In genomic region chr1:236064674-236065508, GRCh38 we compare ENCODE assay signal across 1 cellular context.
A peak's percentile ranks its signal among the peaks of the same experiment; 100 is the strongest.
TF ChIP-seq lines count a peak whose summit lies in the region.

NID1 (minus strand) TSS chr1:236065090; CDS start chr1:236065079, 11 bp downstream.

TF ChIP-seq in HEK293, 187 proteins besides CTCF, POLR2A, EP300 and RAD21 (continued from another document and continues in another):
- peak; percentile 85; the same call in 1 of the 2 replicates for TF ChIP-seq GLI4 (tag by site-specific recombination; IDR thresholded peaks at IDR 0.05)
- TF ChIP-seq ZBTB7A (tag by site-specific recombination; IDR thresholded peaks at IDR 0.05; ENCODE audit: low read depth), result no peak
- no peak for TF ChIP-seq ELK4 (IDR thresholded peaks at IDR 0.05; ENCODE audit: borderline replicate concordance, low read depth, low read length)
- TF ChIP-seq BCL6B (tag by site-specific recombination; IDR thresholded peaks at IDR 0.05), result no peak
- TF ChIP-seq ZXDB (tag by site-specific recombination; IDR thresholded peaks at IDR 0.05), result peak; percentile 91
- TF ChIP-seq RBAK (tag by site-specific recombination; IDR thresholded peaks at IDR 0.05), result no peak
- TF ChIP-seq ZNF658 (tag by site-specific recombination; IDR thresholded peaks at IDR 0.05), result no peak
- no peak for TF ChIP-seq ZNF704 (tag by site-specific recombination; IDR thresholded peaks at IDR 0.05)
- no peak for TF ChIP-seq ZNF114 (tag by site-specific recombination; IDR thresholded peaks at IDR 0.05)
- TF ChIP-seq PRDM4 (tag by site-specific recombination; IDR thresholded peaks at IDR 0.05), result no peak
- TF ChIP-seq ZBTB26 (tag by site-specific recombination; optimal IDR thresholded peaks at IDR 0.05), result peak; percentile 97
- TF ChIP-seq MYNN (tag by site-specific recombination; IDR thresholded peaks at IDR 0.05; ENCODE audit: borderline replicate concordance), result no peak
- TF ChIP-seq ZNF48 (tag by site-specific recombination; IDR thresholded peaks at IDR 0.05), result no peak
- peak; percentile 75; the same call in 1 of the 2 replicates for TF ChIP-seq ZNF449 (tag by site-specific recombination; IDR thresholded peaks at IDR 0.05)
- peak; percentile 84 for TF ChIP-seq SP7 (tag by site-specific recombination; IDR thresholded peaks at IDR 0.05)
- no peak for TF ChIP-seq ZNF645 (tag by site-specific recombination; IDR thresholded peaks at IDR 0.05)
- TF ChIP-seq ZNF488 (tag by site-specific recombination; IDR thresholded peaks at IDR 0.05), result no peak
- TF ChIP-seq ZNF341 (tag by site-specific recombination; IDR thresholded peaks at IDR 0.05; ENCODE audit: low read depth), result peak; percentile 94
- peak; percentile 53; the same call in 1 of the 2 replicates for TF ChIP-seq ZFHX2 (tag by site-specific recombination; conservative IDR thresholded peaks at IDR 0.05)
- no peak for TF ChIP-seq ZNF558 (tag by site-specific recombination; IDR thresholded peaks at IDR 0.05)
- TF ChIP-seq ZNF266 (tag by site-specific recombination; IDR thresholded peaks at IDR 0.05; ENCODE audit: low read depth), result no peak
- TF ChIP-seq ZNF529 (tag by site-specific recombination; IDR thresholded peaks at IDR 0.05; ENCODE audit: insufficient replicate concordance), result no peak
- no peak for TF ChIP-seq ZNF140 (tag by site-specific recombination; IDR thresholded peaks at IDR 0.05)
- TF ChIP-seq KLF10 (tag by site-specific recombination; IDR thresholded peaks at IDR 0.05), result peak; percentile 86
- peak; percentile 83 for TF ChIP-seq ZNF600 (tag by site-specific recombination; IDR thresholded peaks at IDR 0.05)
- TF ChIP-seq ZFP37 (tag by site-specific recombination; IDR thresholded peaks at IDR 0.05), result peak; percentile 95
- TF ChIP-seq ZNF366 (tag by site-specific recombination; conservative IDR thresholded peaks at IDR 0.05), result peak; percentile 30; the same call in 1 of the 2 replicates
- TF ChIP-seq ZNF133 (tag by site-specific recombination; IDR thresholded peaks at IDR 0.05), result no peak
- TF ChIP-seq ZFP69B (tag by site-specific recombination; IDR thresholded peaks at IDR 0.05), result peak; percentile 59; the same call in 1 of the 2 replicates
- TF ChIP-seq ZNF610 (tag by site-specific recombination; IDR thresholded peaks at IDR 0.05; ENCODE audit: borderline replicate concordance), result peak; percentile 89
- peak; percentile 94 for TF ChIP-seq ZSCAN30 (tag by site-specific recombination; IDR thresholded peaks at IDR 0.05)
- no peak for TF ChIP-seq ZNF223 (tag by site-specific recombination; IDR thresholded peaks at IDR 0.05)
- TF ChIP-seq YY1 (tag by site-specific recombination; IDR thresholded peaks at IDR 0.05), result peak; percentile 89
- no peak for TF ChIP-seq ZNF354C (tag by site-specific recombination; IDR thresholded peaks at IDR 0.05; ENCODE audit: borderline replicate concordance, low read depth)
- TF ChIP-seq ZNF555 (tag by site-specific recombination; conservative IDR thresholded peaks at IDR 0.05), result no peak
- TF ChIP-seq ZNF221 (tag by site-specific recombination; IDR thresholded peaks at IDR 0.05; ENCODE audit: borderline replicate concordance), result no peak
- TF ChIP-seq ZNF433 (tag by site-specific recombination; IDR thresholded peaks at IDR 0.05; ENCODE audit: low read depth), result no peak
- TF ChIP-seq WT1 (tag by site-specific recombination; IDR thresholded peaks at IDR 0.05), result peak; percentile 91
- 0 out of 2 replicates have a peak, but pooled peaks have one; percentile 6 for TF ChIP-seq SCRT2 (tag by site-specific recombination; IDR thresholded peaks at IDR 0.05)
- TF ChIP-seq GLIS1 (tag by site-specific recombination; IDR thresholded peaks at IDR 0.05), result peak; percentile 71
- TF ChIP-seq KLF17 (tag by site-specific recombination; IDR thresholded peaks at IDR 0.05), result peak; percentile 89; the same call in 1 of the 2 replicates
- TF ChIP-seq ZBTB21 (tag by site-specific recombination; IDR thresholded peaks at IDR 0.05), result peak; percentile 22; the same call in 1 of the 2 replicates
- TF ChIP-seq ZNF23 (tag by site-specific recombination; IDR thresholded peaks at IDR 0.05; ENCODE audit: borderline replicate concordance), result no peak
- TF ChIP-seq ZBTB8A (tag by site-specific recombination; IDR thresholded peaks at IDR 0.05), result peak; percentile 98
- TF ChIP-seq HIC1 (tag by site-specific recombination; IDR thresholded peaks at IDR 0.05), result peak; percentile 90
- no peak for TF ChIP-seq ZNF777 (tag by site-specific recombination; IDR thresholded peaks at IDR 0.05; ENCODE audit: borderline replicate concordance)
- peak; percentile 96 for TF ChIP-seq SP2 (tag by site-specific recombination; IDR thresholded peaks at IDR 0.05)
- TF ChIP-seq ZEB2 (tag by site-specific recombination; IDR thresholded peaks at IDR 0.05), result peak; percentile 94
- TF ChIP-seq ZNF214 (tag by site-specific recombination; IDR thresholded peaks at IDR 0.05; ENCODE audit: borderline replicate concordance), result no peak
- no peak for TF ChIP-seq ZFP41 (tag by site-specific recombination; IDR thresholded peaks at IDR 0.05; ENCODE audit: borderline replicate concordance)
- TF ChIP-seq ZNF692 (tag by site-specific recombination; IDR thresholded peaks at IDR 0.05), result peak; percentile 86
- TF ChIP-seq ZNF560 (tag by site-specific recombination; IDR thresholded peaks at IDR 0.05; ENCODE audit: borderline replicate concordance), result no peak
